In the genomic region with DNA sequence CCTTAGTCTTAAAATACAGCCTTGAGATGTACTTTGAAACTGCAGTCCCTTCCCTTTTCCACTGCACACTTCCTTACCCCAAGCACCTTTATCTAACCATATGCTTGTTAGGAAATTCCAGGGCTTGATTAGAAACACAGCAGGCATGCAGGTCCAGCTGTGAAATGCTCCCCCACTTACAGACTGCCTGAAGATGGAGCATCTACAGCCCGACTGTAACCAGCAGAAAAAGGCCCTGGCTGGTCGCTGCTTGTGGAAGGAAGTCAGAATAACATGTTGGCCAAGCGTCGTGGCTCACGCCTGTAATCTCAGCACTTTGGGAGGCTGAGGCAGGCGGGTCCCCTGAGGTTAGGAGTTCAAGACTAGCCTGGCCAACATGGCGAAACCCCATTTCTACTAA, we compare ENCODE assay signal across 1 cellular context.
A peak's percentile ranks its signal among the peaks of the same experiment; 100 is the strongest.
TF ChIP-seq lines count a peak whose summit lies in the region.

No MANE protein-coding gene starts in this region.

TF ChIP-seq in H1, 55 proteins besides CTCF, POLR2A, EP300 and RAD21 (continued from another document):
- TF ChIP-seq BACH1 (IDR thresholded peaks at IDR 0.05; ENCODE audit: low read length) (no peak), TEAD4 (IDR thresholded peaks at IDR 0.05; ENCODE audit: low read depth, low read length) (peak; percentile 79; the same call in 1 of the 2 replicates), JUND (IDR thresholded peaks at IDR 0.05; ENCODE audit: low read length) (no peak)
